In the genomic region with DNA sequence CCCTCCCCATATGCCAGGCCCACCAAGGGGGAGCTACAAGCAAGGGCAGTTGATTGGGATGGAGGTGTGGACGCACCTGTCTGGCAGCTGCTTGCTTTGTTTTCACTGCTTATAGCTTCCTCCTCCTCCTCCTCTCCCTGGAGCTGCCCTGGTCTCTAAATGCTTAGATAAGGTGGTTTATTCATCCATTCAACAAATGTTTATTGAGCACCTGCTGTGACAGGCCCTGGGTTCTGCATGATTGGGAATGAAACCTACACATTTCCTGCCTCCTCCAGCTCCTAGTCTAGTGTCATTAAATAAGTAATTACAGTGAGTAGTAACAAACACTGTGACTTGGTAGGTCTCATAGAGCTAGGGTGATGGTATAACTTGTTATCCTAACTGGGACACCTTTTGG, we compare ENCODE assay signal across 17 cellular contexts. TPM values are rescaled to one million over a fixed set of nuclear protein-coding genes. Genes with fewer than 3 reads are reported as not detected.
A peak's percentile ranks its signal among the peaks of the same experiment; 100 is the strongest.
DNase-seq lines count a peak whose midpoint lies in the region; ATAC-seq and TF ChIP-seq lines count a peak whose summit lies in the region.
"Had no signal": no experiment of that assay in that cellular context is flagged by ENCODE, and none has a peak within 500 bp of the region (broad histone marks: within the 10 kb centered on the region; RNA-seq: fewer than 3 reads in every experiment).

No MANE protein-coding gene starts in this region.

- H3K79me2 ChIP-seq in OCI-LY3 (ENCODE audit: low read length) = no peaks in the 10 kb centered on the region

- peak overlapping the region; percentile 71 for H3K4me2 ChIP-seq in OCI-LY3 (ENCODE audit: low read length)
- H3K4me2 ChIP-seq: GM23338 had no signal

- peak; percentile 91 for DNase-seq in DMS53 (lab: John Stamatoyannopoulos, UW)
- peak; percentile 48 to 92 (median 75) for DNase-seq in NCI-H1417 (lab: John Stamatoyannopoulos, UW)
- DNase-seq in mucosa of descending colon = no peak
- DNase-seq in effector CD8-positive, alpha-beta T cell (lab: John Stamatoyannopoulos, UW) = no peak
- DNase-seq in T-helper 2 cell = no peak
- DNase-seq: activated CD4-positive, alpha-beta T cell treated with anti-CD3 and anti-CD28 coated beads, Interleukin-2, amount 50 U/mL, for 48 hours; activated naive CD4-positive, alpha-beta T cell treated with anti-CD3 and anti-CD28 coated beads for 36 hours; CD4-positive, CD25-positive, alpha-beta regulatory T cell; NCI-H1105 treated with DMSO at 0.1 percent for 48 hours; PC-3; stimulated activated CD4-positive, alpha-beta T cell treated with anti-CD3 and anti-CD28 coated beads, Interleukin-4, amount 100 ng/mL, for 1 hour; stimulated activated naive CD8-positive, alpha-beta T cell treated with anti-CD3 and anti-CD28 coated beads, Interleukin-15, amount 100 ng/mL, for 72 hours had no signal

- H3K9me3 ChIP-seq in OCI-LY3 (ENCODE audit: insufficient read depth, low read length) (no peaks in the 10 kb centered on the region), mucosa of descending colon (no peaks in the 10 kb centered on the region)

- H3K4me1 ChIP-seq in OCI-LY3 (ENCODE audit: low read length) (peaks cover 42% of the 10 kb centered on the region), mucosa of descending colon (ENCODE audit: low read depth) (no peaks in the 10 kb centered on the region)

- H2AFZ ChIP-seq in OCI-LY3 (ENCODE audit: low read depth, low read length) = no peak overlapping the region
- H2AFZ ChIP-seq: GM23338 had no signal

- H3K4me3 ChIP-seq in OCI-LY3 (ENCODE audit: low read length) (no peak overlapping the region), mucosa of descending colon (no peak overlapping the region)
- H3K4me3 ChIP-seq: cardiac muscle cell, GM23338 had no signal

- no peaks in the 10 kb centered on the region for H4K20me1 ChIP-seq in OCI-LY3 (ENCODE audit: insufficient read depth, low read length)

- TF ChIP-seq CTCF in OCI-LY3 (IDR thresholded peaks at IDR 0.05; ENCODE audit: low read depth, low read length) = no peak
- no peak for TF ChIP-seq CTCF in mucosa of descending colon (IDR thresholded peaks at IDR 0.05)

- ATAC-seq in mucosa of descending colon (peak; percentile 78), GM18867 (IDR thresholded peaks at IDR 0.05; ENCODE audit: unreplicated experiment) (no peak), GM21723 (IDR thresholded peaks at IDR 0.05; ENCODE audit: unreplicated experiment) (no peak)
- ATAC-seq: GM23338; PC-3; stimulated activated naive CD8-positive, alpha-beta T cell treated with anti-CD3 and anti-CD28 coated beads, Interleukin-15, amount 100 ng/mL, for 72 hours had no signal

- no peaks in the 10 kb centered on the region for H3K36me3 ChIP-seq in OCI-LY3 (replicated peaks; ENCODE audit: low read depth, low read length)
- no peaks in the 10 kb centered on the region for H3K36me3 ChIP-seq in mucosa of descending colon (ENCODE audit: low read depth)
- H3K36me3 ChIP-seq: cardiac muscle cell had no signal

- H3K27ac ChIP-seq in OCI-LY3 (ENCODE audit: low read length) = no peak overlapping the region
- H3K27ac ChIP-seq: cardiac muscle cell had no signal

- H3K9ac ChIP-seq in OCI-LY3 (ENCODE audit: low read length) = no peak overlapping the region

- intact Hi-C loops in mucosa of descending colon (cut with DNase I, micrococcal nuclease) = no loop called here

- H3K27me3 ChIP-seq in OCI-LY3 (ENCODE audit: low read depth, low read length) = no peaks in the 10 kb centered on the region
- H3K27me3 ChIP-seq: cardiac muscle cell had no signal

RNA-seq across cellular contexts. Expression of gene MAP3K14, which starts 17.4 kb away (rescaled TPM):
- total RNA-seq in mucosa of descending colon = 10 to 100 TPM; 16.6 to 27.9 (median 18.0) TPM

Comparison
In these comparisons a context has a peak if more than half of its experiments do, and no peak if none do; other contexts are left out.
1. DNase-seq: peak in DMS53 (single experiment) and NCI-H1417 (3 of 3); none in mucosa of descending colon (0 of 3), effector CD8-positive, alpha-beta T cell (single experiment) and T-helper 2 cell (0 of 5).